Comparison of ENCODE assay signal across 33 cellular contexts in the genomic region with DNA sequence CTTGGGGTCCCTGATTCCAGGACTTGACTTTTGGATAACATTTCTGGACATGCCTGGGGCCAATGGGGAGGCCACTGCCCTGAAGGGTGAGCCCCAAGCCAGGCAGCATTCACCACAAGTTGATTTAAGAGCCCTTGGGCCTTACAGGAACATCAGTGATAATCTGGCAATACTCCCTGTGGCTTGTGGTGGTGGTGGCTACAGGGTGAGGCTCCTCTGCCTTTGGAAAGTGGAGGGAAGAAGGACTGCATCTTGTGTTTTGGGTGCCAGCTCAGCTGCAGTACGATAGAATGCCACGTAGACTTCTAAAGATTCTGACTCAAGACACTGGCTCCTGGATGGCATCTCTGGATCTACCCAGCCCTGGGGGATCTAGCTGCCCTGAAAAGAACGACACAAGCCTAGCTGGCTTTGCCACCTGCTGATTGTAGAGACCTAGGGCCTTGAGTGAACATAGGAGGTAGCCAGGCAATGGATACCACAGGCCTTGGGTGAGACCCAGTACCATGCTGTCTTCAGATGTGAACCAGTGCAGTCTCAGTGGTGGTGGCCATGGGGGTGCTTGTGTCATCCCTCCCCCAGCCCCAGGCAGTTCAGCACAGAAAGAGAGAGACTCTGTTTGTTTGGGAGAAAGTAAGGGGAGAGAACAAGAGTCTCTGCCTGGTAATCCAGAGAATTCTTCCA.
"Had no signal": no experiment of that assay in that cellular context is flagged by ENCODE, and none has a peak within 500 bp of the region (broad histone marks: within the 10 kb centered on the region; RNA-seq: fewer than 3 reads in every experiment).

No MANE protein-coding gene starts in this region.

- H3K4me3 Mint-ChIP-seq: activated CD4-positive, alpha-beta memory T cell treated with anti-CD3 and anti-CD28 coated beads for 36 hours; activated CD4-positive, alpha-beta T cell treated with anti-CD3 and anti-CD28 coated beads for 36 hours; activated CD4-positive, alpha-beta T cell treated with anti-CD3 and anti-CD28 coated beads, Interleukin-2, amount 10 ng/mL, durations not matched to agents 24 days and 14 days; activated CD8-positive, alpha-beta memory T cell treated with anti-CD3 and anti-CD28 coated beads, Interleukin-2, amount 10 ng/mL, durations not matched to agents 7 days and 5 days; activated CD8-positive, alpha-beta T cell treated with anti-CD3 and anti-CD28 coated beads, Interleukin-2, amount 10 ng/mL, durations not matched to agents 7 days and 5 days; activated naive CD4-positive, alpha-beta T cell treated with anti-CD3 and anti-CD28 coated beads for 36 hours; activated naive CD4-positive, alpha-beta T cell treated with anti-CD3 and anti-CD28 coated beads, Interleukin-2, amount 50 U/mL, for 24 hours; activated naive CD8-positive, alpha-beta T cell treated with anti-CD3 and anti-CD28 coated beads for 36 hours; activated naive CD8-positive, alpha-beta T cell treated with anti-CD3 and anti-CD28 coated beads, Interleukin-2, amount 50 U/mL, for 24 hours; activated T-helper 1 cell treated with anti-CD3 and anti-CD28 coated beads, Interleukin-12 subunit alpha, Interleukin-12 subunit beta, Interleukin-2, Interleukin-4 antibody, amounts not matched to agents 30 ng/mL and 10 ng/mL and 1 ng/mL, durations not matched to agents 14 hours and 24 hours and 36 hours; effector memory CD8-positive, alpha-beta T cell had no signal

- H3K27ac ChIP-seq: adrenal gland, body of pancreas, esophagus squamous epithelium, gastroesophageal sphincter, heart right ventricle had no signal

- H3K27me3 ChIP-seq: adrenal gland, body of pancreas, esophagus squamous epithelium, gastroesophageal sphincter, heart right ventricle had no signal

- H3K36me3 ChIP-seq: adrenal gland, esophagus squamous epithelium, gastroesophageal sphincter, heart right ventricle had no signal

- FAIRE-seq: colon had no signal

- DNase-seq: activated CD4-positive, alpha-beta memory T cell treated with anti-CD3 and anti-CD28 coated beads for 36 hours; activated CD4-positive, alpha-beta T cell treated with anti-CD3 and anti-CD28 coated beads for 36 hours; activated CD4-positive, CD25-positive, alpha-beta regulatory T cell; activated CD4-positive, CD25-positive, alpha-beta regulatory T cell treated with anti-CD3 and anti-CD28 coated beads, Interleukin-2, amount 50 U/mL, for 72 hours; activated CD8-positive, alpha-beta memory T cell treated with anti-CD3 and anti-CD28 coated beads, Interleukin-2, amount 10 ng/mL, durations not matched to agents 7 days and 5 days; activated CD8-positive, alpha-beta memory T cell treated with anti-CD3 and anti-CD28 coated beads, Interleukin-2, amount 50 U/mL, for 4 hours; activated CD8-positive, alpha-beta T cell treated with anti-CD3 and anti-CD28 coated beads, Interleukin-2, amount 10 ng/mL, durations not matched to agents 7 days and 5 days; activated effector memory CD4-positive, alpha-beta T cell treated with anti-CD3 and anti-CD28 coated beads, Interleukin-2, amount 50 U/mL, for 16 hours; activated naive CD4-positive, alpha-beta T cell treated with anti-CD3 and anti-CD28 coated beads for 36 hours; activated naive CD8-positive, alpha-beta T cell treated with anti-CD3 and anti-CD28 coated beads for 36 hours; activated naive CD8-positive, alpha-beta T cell treated with anti-CD3 and anti-CD28 coated beads, Interleukin-2, amount 50 U/mL, for 24 hours; activated T-cell treated with anti-CD3 and anti-CD28 coated beads, Interleukin-2, amount 50 U/mL, for 1 hour; activated T-cell treated with anti-CD3 and anti-CD28 coated beads, Interleukin-2, amount 50 U/mL, for 48 hours; amygdala; aorta; caudate nucleus; cortex of kidney; dermis blood vessel endothelial cell; effector CD4-positive, alpha-beta T cell; effector memory CD8-positive, alpha-beta T cell; erythroblast; esophagus squamous epithelium; foreskin melanocyte; heart right ventricle; T-helper 2 cell had no signal

- H3K4me3 ChIP-seq: adrenal gland, body of pancreas, esophagus squamous epithelium, gastroesophageal sphincter, heart right ventricle had no signal

- ATAC-seq: activated CD4-positive, alpha-beta T cell treated with anti-CD3 and anti-CD28 coated beads for 36 hours; activated CD8-positive, alpha-beta memory T cell treated with anti-CD3 and anti-CD28 coated beads, Interleukin-2, amount 10 ng/mL, durations not matched to agents 7 days and 5 days; activated CD8-positive, alpha-beta T cell treated with anti-CD3 and anti-CD28 coated beads, Interleukin-2, amount 10 ng/mL, durations not matched to agents 7 days and 5 days; activated naive CD8-positive, alpha-beta T cell treated with anti-CD3 and anti-CD28 coated beads, Interleukin-2, amount 50 U/mL, for 24 hours; effector memory CD8-positive, alpha-beta T cell; gastroesophageal sphincter; heart right ventricle had no signal

- H3K4me1 Mint-ChIP-seq: activated CD4-positive, alpha-beta T cell treated with anti-CD3 and anti-CD28 coated beads for 36 hours; activated CD4-positive, alpha-beta T cell treated with anti-CD3 and anti-CD28 coated beads, Interleukin-2, amount 10 ng/mL, durations not matched to agents 24 days and 14 days; activated CD8-positive, alpha-beta memory T cell treated with anti-CD3 and anti-CD28 coated beads, Interleukin-2, amount 10 ng/mL, durations not matched to agents 7 days and 5 days; activated naive CD4-positive, alpha-beta T cell treated with anti-CD3 and anti-CD28 coated beads, Interleukin-2, amount 50 U/mL, for 24 hours; activated naive CD8-positive, alpha-beta T cell treated with anti-CD3 and anti-CD28 coated beads for 36 hours; activated naive CD8-positive, alpha-beta T cell treated with anti-CD3 and anti-CD28 coated beads, Interleukin-2, amount 50 U/mL, for 24 hours had no signal

- H3K27ac Mint-ChIP-seq: activated CD4-positive, alpha-beta memory T cell treated with anti-CD3 and anti-CD28 coated beads for 36 hours; activated CD4-positive, alpha-beta T cell treated with anti-CD3 and anti-CD28 coated beads for 36 hours; activated CD4-positive, alpha-beta T cell treated with anti-CD3 and anti-CD28 coated beads, Interleukin-2, amount 10 ng/mL, durations not matched to agents 24 days and 14 days; activated CD8-positive, alpha-beta memory T cell treated with anti-CD3 and anti-CD28 coated beads, Interleukin-2, amount 10 ng/mL, durations not matched to agents 7 days and 5 days; activated CD8-positive, alpha-beta T cell treated with anti-CD3 and anti-CD28 coated beads, Interleukin-2, amount 10 ng/mL, durations not matched to agents 7 days and 5 days; activated naive CD4-positive, alpha-beta T cell treated with anti-CD3 and anti-CD28 coated beads for 36 hours; activated naive CD4-positive, alpha-beta T cell treated with anti-CD3 and anti-CD28 coated beads, Interleukin-2, amount 50 U/mL, for 24 hours; activated naive CD8-positive, alpha-beta T cell treated with anti-CD3 and anti-CD28 coated beads for 36 hours; activated naive CD8-positive, alpha-beta T cell treated with anti-CD3 and anti-CD28 coated beads, Interleukin-2, amount 50 U/mL, for 24 hours; activated T-helper 1 cell treated with anti-CD3 and anti-CD28 coated beads, Interleukin-12 subunit alpha, Interleukin-12 subunit beta, Interleukin-2, Interleukin-4 antibody, amounts not matched to agents 30 ng/mL and 10 ng/mL and 1 ng/mL, durations not matched to agents 14 hours and 24 hours and 36 hours; activated T-helper 2 cell treated with anti-CD3 and anti-CD28 coated beads, Interferon-gamma antibody, Interleukin-2, Interleukin-4, amounts not matched to agents 10 μg/mL and 5 μg/mL and 100 μg/mL, durations not matched to agents 14 hours and 24 hours and 36 hours; effector memory CD8-positive, alpha-beta T cell had no signal

- H3K4me1 ChIP-seq: adrenal gland, body of pancreas, esophagus squamous epithelium, gastroesophageal sphincter, heart right ventricle had no signal

- H3K9me3 Mint-ChIP-seq: activated T-helper 1 cell treated with anti-CD3 and anti-CD28 coated beads, Interleukin-12 subunit alpha, Interleukin-12 subunit beta, Interleukin-2, Interleukin-4 antibody, amounts not matched to agents 30 ng/mL and 10 ng/mL and 1 ng/mL, durations not matched to agents 14 hours and 24 hours and 36 hours; activated T-helper 2 cell treated with anti-CD3 and anti-CD28 coated beads, Interferon-gamma antibody, Interleukin-2, Interleukin-4, amounts not matched to agents 10 μg/mL and 5 μg/mL and 100 μg/mL, durations not matched to agents 14 hours and 24 hours and 36 hours had no signal

- H3K9me3 ChIP-seq: adrenal gland, body of pancreas had no signal

- H3K36me3 Mint-ChIP-seq: activated CD4-positive, alpha-beta memory T cell treated with anti-CD3 and anti-CD28 coated beads for 36 hours; activated CD8-positive, alpha-beta memory T cell treated with anti-CD3 and anti-CD28 coated beads, Interleukin-2, amount 10 ng/mL, durations not matched to agents 7 days and 5 days; activated naive CD8-positive, alpha-beta T cell treated with anti-CD3 and anti-CD28 coated beads for 36 hours had no signal
